18 cellular contexts compared by ENCODE assay signal in the genomic region with DNA sequence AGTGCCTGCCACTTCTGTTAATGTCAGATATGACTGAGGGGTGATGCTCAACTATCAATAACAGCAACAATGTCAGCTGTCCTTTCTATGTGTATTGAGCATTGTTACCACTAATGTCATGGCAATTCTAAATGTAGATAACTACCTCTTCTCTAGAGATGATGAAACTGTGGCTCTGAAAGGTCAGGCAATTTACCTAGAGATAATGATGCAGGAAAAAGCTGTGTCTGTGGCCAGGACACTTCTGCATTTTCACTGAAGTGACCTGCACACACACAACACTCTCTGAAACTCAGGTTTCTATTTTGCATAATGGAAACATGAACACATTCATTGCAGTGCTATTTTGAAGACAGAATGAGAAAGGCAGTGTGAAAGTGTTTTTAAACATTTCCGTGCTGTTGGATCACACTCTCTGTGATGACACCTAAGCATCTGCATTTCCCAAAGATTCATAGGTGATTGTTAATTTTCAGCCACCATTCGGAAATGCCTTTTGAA.
DNase-seq lines count a peak whose midpoint lies in the region; ATAC-seq and TF ChIP-seq lines count a peak whose summit lies in the region.
"Had no signal": no experiment of that assay in that cellular context is flagged by ENCODE, and none has a peak within 500 bp of the region (broad histone marks: within the 10 kb centered on the region; RNA-seq: fewer than 3 reads in every experiment).

No MANE protein-coding gene starts in this region.

- H3K27me3 ChIP-seq in BE2C = no peaks in the 10 kb centered on the region
- H3K27me3 ChIP-seq: testis had no signal

- H3K36me3 ChIP-seq in BE2C = no peaks in the 10 kb centered on the region

- ATAC-seq in HG02610 (IDR thresholded peaks at IDR 0.05; ENCODE audit: unreplicated experiment) (peak; percentile 95), HG03342 (IDR thresholded peaks at IDR 0.05; ENCODE audit: unreplicated experiment) (peak; percentile 97)
- ATAC-seq: A549, HCT116, left colon had no signal

- no peaks in the 10 kb centered on the region for H3K4me1 ChIP-seq in BE2C
- H3K4me1 ChIP-seq: A549, testis had no signal

- H3K9me3 ChIP-seq in BE2C = no peaks in the 10 kb centered on the region; the same call in 1 of the 2 replicates
- H3K9me3 ChIP-seq: A549, testis had no signal

- no peak overlapping the region for H3K4me3 ChIP-seq in BE2C (ENCODE audit: low read depth, low read length)
- H3K4me3 ChIP-seq: A549, testis had no signal

- DNase-seq in GM10266 (ENCODE audit: extremely low spot score) = peak; percentile 51
- DNase-seq in GM19240 (ENCODE audit: insufficient read length, low spot score) = peak; percentile 7
- DNase-seq in HT-29 (ENCODE audit: low spot score) = no peak
- DNase-seq in BE2C = no peak
- DNase-seq in stimulated activated CD4-positive, alpha-beta T cell treated with anti-CD3 and anti-CD28 coated beads, Interleukin-4, amount 100 ng/mL, for 1 hour = no peak
- DNase-seq in HPDE6-E6E7 (ENCODE audit: extremely low spot score) = no peak
- DNase-seq: activated CD4-positive, alpha-beta T cell treated with anti-CD3 and anti-CD28 coated beads, Interleukin-2, amount 10 ng/mL, durations not matched to agents 7 days and 5 days; activated naive CD4-positive, alpha-beta T cell treated with anti-CD3 and anti-CD28 coated beads, Interleukin-2, amount 10 ng/mL, durations not matched to agents 7 days and 5 days; DMS79 treated with DMSO at 0.1 percent for 48 hours; foreskin melanocyte; left colon; NCI-H510A; stimulated activated CD4-positive, alpha-beta T cell treated with anti-CD3 and anti-CD28 coated beads, Interleukin-1b, Interleukin-23, amount 100 ng/mL, for 48 hours; testis had no signal

- no peak for TF ChIP-seq CTCF in GM10266 (IDR thresholded peaks at IDR 0.05; ENCODE audit: control insufficient read depth, insufficient read depth, low read depth, missing control alignments)
- no peak for TF ChIP-seq CTCF in BE2C (IDR thresholded peaks at IDR 0.05; ENCODE audit: low read depth, low read length)

Comparison
In these comparisons a context has a peak if more than half of its experiments do, and no peak if none do; other contexts are left out.
1. DNase-seq: peak in GM10266 (single experiment) and GM19240 (single experiment); none in HT-29 (single experiment), BE2C (single experiment), stimulated activated CD4-positive, alpha-beta T cell treated with anti-CD3 and anti-CD28 coated beads, Interleukin-4, amount 100 ng/mL, for 1 hour (single experiment) and HPDE6-E6E7 (single experiment).